Comparison of ENCODE assay signal across 1 cellular context in genomic region chr17:42517516-42517915, GRCh38.
TF ChIP-seq lines count a peak whose summit lies in the region.

No MANE protein-coding gene starts in this region.

TF ChIP-seq in HepG2, 621 proteins besides CTCF, POLR2A, EP300 and RAD21 (continued from another document and continues in another):
- TF ChIP-seq NCOA5 (CRISPR knock-in tag; IDR thresholded peaks at IDR 0.05) = no peak
- TF ChIP-seq ARID2 (CRISPR knock-in tag; IDR thresholded peaks at IDR 0.05; ENCODE audit: borderline replicate concordance) = no peak
- TF ChIP-seq ELF4 (CRISPR knock-in tag; IDR thresholded peaks at IDR 0.05; ENCODE audit: borderline replicate concordance) = no peak
- no peak for TF ChIP-seq ZMAT3 (CRISPR knock-in tag; conservative IDR thresholded peaks at IDR 0.05)
- no peak for TF ChIP-seq GRHL1 (CRISPR knock-in tag; conservative IDR thresholded peaks at IDR 0.05)
- peak; percentile 68 for TF ChIP-seq ELF3 (CRISPR knock-in tag; IDR thresholded peaks at IDR 0.05)
- no peak for TF ChIP-seq EED (CRISPR knock-in tag; IDR thresholded peaks at IDR 0.05)
- TF ChIP-seq MAFK (conservative IDR thresholded peaks at IDR 0.05 in 1 of 2, IDR thresholded peaks at IDR 0.05 in 1 of 2; ENCODE audit: low read length in 2 of 2) = no peak
- no peak for TF ChIP-seq ZNF180 (CRISPR knock-in tag; IDR thresholded peaks at IDR 0.05; ENCODE audit: borderline replicate concordance, low read depth)
- TF ChIP-seq RFX5 (IDR thresholded peaks at IDR 0.05; ENCODE audit: low read depth, low read length) = no peak
- no peak for TF ChIP-seq ZSCAN29 (CRISPR knock-in tag; conservative IDR thresholded peaks at IDR 0.05)
- TF ChIP-seq RELA (CRISPR knock-in tag; IDR thresholded peaks at IDR 0.05) = 0 out of 2 replicates have a peak, but pooled peaks have one; percentile 19
- no peak for TF ChIP-seq TAF1 (CRISPR knock-in tag; IDR thresholded peaks at IDR 0.05)
- TF ChIP-seq NCOA1 (CRISPR knock-in tag; IDR thresholded peaks at IDR 0.05) = no peak
- no peak for TF ChIP-seq TRIM22 (IDR thresholded peaks at IDR 0.05)
- TF ChIP-seq ZNF850 (CRISPR knock-in tag; conservative IDR thresholded peaks at IDR 0.05) = no peak
- peak; percentile 55; the same call in 1 of the 2 replicates for TF ChIP-seq ZFP90 (CRISPR knock-in tag; IDR thresholded peaks at IDR 0.05; ENCODE audit: borderline replicate concordance)
- 0 out of 2 replicates have a peak, but pooled peaks have one; percentile 43 for TF ChIP-seq BRCA1 (CRISPR knock-in tag; IDR thresholded peaks at IDR 0.05)
- TF ChIP-seq DZIP1 (CRISPR knock-in tag; IDR thresholded peaks at IDR 0.05) = no peak
- no peak for TF ChIP-seq ZNF709 (CRISPR knock-in tag; IDR thresholded peaks at IDR 0.05)
- TF ChIP-seq SCMH1 (CRISPR knock-in tag; IDR thresholded peaks at IDR 0.05; ENCODE audit: borderline replicate concordance) = no peak
- no peak for TF ChIP-seq PPARG (CRISPR knock-in tag; conservative IDR thresholded peaks at IDR 0.05)
- TF ChIP-seq ZNF605 (CRISPR knock-in tag; IDR thresholded peaks at IDR 0.05) = no peak
- TF ChIP-seq SNAPC4 (CRISPR knock-in tag; IDR thresholded peaks at IDR 0.05) = no peak
- TF ChIP-seq ZFP91 (CRISPR knock-in tag; IDR thresholded peaks at IDR 0.05; ENCODE audit: borderline replicate concordance) = peak; percentile 54
- no peak for TF ChIP-seq MYNN (CRISPR knock-in tag; IDR thresholded peaks at IDR 0.05; ENCODE audit: low read depth)
- TF ChIP-seq ATF4 (CRISPR knock-in tag; IDR thresholded peaks at IDR 0.05) = no peak
- TF ChIP-seq ZNF451 (CRISPR knock-in tag; IDR thresholded peaks at IDR 0.05) = no peak
- peak; percentile 72 for TF ChIP-seq ZNF331 (CRISPR knock-in tag; IDR thresholded peaks at IDR 0.05)
- 0 out of 2 replicates have a peak, but pooled peaks have one; percentile 44 for TF ChIP-seq TP53 (CRISPR knock-in tag; conservative IDR thresholded peaks at IDR 0.05)
- no peak for TF ChIP-seq IRF9 (CRISPR knock-in tag; IDR thresholded peaks at IDR 0.05; ENCODE audit: borderline replicate concordance)
- TF ChIP-seq CSRNP2 (CRISPR knock-in tag; conservative IDR thresholded peaks at IDR 0.05; ENCODE audit: low read depth) = no peak
- TF ChIP-seq MLXIP (CRISPR knock-in tag; IDR thresholded peaks at IDR 0.05; ENCODE audit: borderline replicate concordance) = no peak
- peak; percentile 36; the same call in 1 of the 2 replicates for TF ChIP-seq ZSCAN9 (CRISPR knock-in tag; IDR thresholded peaks at IDR 0.05; ENCODE audit: borderline replicate concordance)
- no peak for TF ChIP-seq KLF13 (CRISPR knock-in tag; IDR thresholded peaks at IDR 0.05)
- no peak for TF ChIP-seq ARNT (IDR thresholded peaks at IDR 0.05)
- TF ChIP-seq HBP1 (CRISPR knock-in tag; IDR thresholded peaks at IDR 0.05; ENCODE audit: low read depth) = no peak
- no peak for TF ChIP-seq ZNF17 (CRISPR knock-in tag; IDR thresholded peaks at IDR 0.05)
- TF ChIP-seq MBD4 (IDR thresholded peaks at IDR 0.05; ENCODE audit: borderline replicate concordance, low read length) = no peak
- peak; percentile 74; the same call in 1 of the 2 replicates for TF ChIP-seq SALL2 (CRISPR knock-in tag; IDR thresholded peaks at IDR 0.05)
- peak; percentile 54; the same call in 1 of the 2 replicates for TF ChIP-seq RXRB (CRISPR knock-in tag; IDR thresholded peaks at IDR 0.05; ENCODE audit: borderline replicate concordance)
- 0 out of 2 replicates have a peak, but pooled peaks have one; percentile 58 for TF ChIP-seq ZNF124 (CRISPR knock-in tag; IDR thresholded peaks at IDR 0.05)
- no peak for TF ChIP-seq MAFF (IDR thresholded peaks at IDR 0.05; ENCODE audit: low read depth, low read length)
